ENCODE assay signal across 16 cellular contexts in genomic region chr3:52407779-52408178, GRCh38. TPM values are rescaled to one million over a fixed set of nuclear protein-coding genes. Genes with fewer than 3 reads are reported as not detected.
DNase-seq lines count a peak whose midpoint lies in the region; ATAC-seq, FAIRE-seq and TF ChIP-seq lines count a peak whose summit lies in the region.
"Had no signal": no experiment of that assay in that cellular context is flagged by ENCODE, and none has a peak within 500 bp of the region (broad histone marks: within the 10 kb centered on the region; RNA-seq: fewer than 3 reads in every experiment).

No MANE protein-coding gene starts in this region.

- peaks cover 41% of the 10 kb centered on the region for H3K79me2 ChIP-seq in keratinocyte (ENCODE audit: control insufficient read depth, insufficient read depth, low read length)

- H3K4me3 ChIP-seq in right atrium auricular region (no peak overlapping the region), keratinocyte (ENCODE audit: control insufficient read depth in 2 of 3, extremely low read depth in 1 of 3, insufficient read depth in 2 of 3, low read depth in 1 of 3, low read length in 3 of 3) (peak overlapping the region in 1 of 3 experiments; percentile 95), aorta (ENCODE audit: low read length in 2 of 2) (no peak overlapping the region), WERI-Rb-1 (ENCODE audit: low read depth, low read length) (no peak overlapping the region)
- H3K4me3 ChIP-seq: gastroesophageal sphincter, SK-N-MC had no signal

- H3K9me3 ChIP-seq in right atrium auricular region = no peaks in the 10 kb centered on the region
- H3K9me3 ChIP-seq in keratinocyte (ENCODE audit: control insufficient read depth, low read depth, low read length) = no peaks in the 10 kb centered on the region
- no peaks in the 10 kb centered on the region for H3K9me3 ChIP-seq in aorta (ENCODE audit: control insufficient read depth, low read length)
- no peaks in the 10 kb centered on the region for H3K9me3 ChIP-seq in WERI-Rb-1 (ENCODE audit: severe bottlenecking)
- H3K9me3 ChIP-seq: gastroesophageal sphincter had no signal

- 91 to 97% methylated on average over 3 of the region's 3 CpGs for WGBS in aorta, 2 donors

- H3K27me3 ChIP-seq in right atrium auricular region (no peaks in the 10 kb centered on the region), keratinocyte (ENCODE audit: control insufficient read depth, extremely low read depth, insufficient read depth, low read length) (no peaks in the 10 kb centered on the region), aorta (ENCODE audit: control insufficient read depth in 1 of 2, insufficient read depth in 2 of 2, low read length in 1 of 2) (no peaks in the 10 kb centered on the region), WERI-Rb-1 (ENCODE audit: insufficient read depth, low read depth, severe bottlenecking) (no peaks in the 10 kb centered on the region)
- H3K27me3 ChIP-seq: gastroesophageal sphincter had no signal

- TF ChIP-seq CTCF in right atrium auricular region (IDR thresholded peaks at IDR 0.05) (no peak), keratinocyte (optimal IDR thresholded peaks at IDR 0.05 in 1 of 3, IDR thresholded peaks at IDR 0.05 in 1 of 3, conservative IDR thresholded peaks at IDR 0.05 in 1 of 3; ENCODE audit: extremely low read depth in 1 of 3, insufficient read depth in 2 of 3, low read length in 3 of 3) (no peak), WERI-Rb-1 (IDR thresholded peaks at IDR 0.05; ENCODE audit: low read depth, low read length) (no peak)

- H3K4me2 ChIP-seq in keratinocyte (ENCODE audit: control insufficient read depth, extremely low read depth, insufficient read depth, low read depth, low read length) = peak overlapping the region; percentile 95

- peaks cover 0 to 36% of the 10 kb centered on the region in 2 donors for H3K4me1 ChIP-seq in right atrium auricular region
- peaks cover 75% of the 10 kb centered on the region for H3K4me1 ChIP-seq in keratinocyte (ENCODE audit: control insufficient read depth, extremely low read depth, insufficient read depth, low read length)
- no peaks in the 10 kb centered on the region for H3K4me1 ChIP-seq in aorta (ENCODE audit: control insufficient read depth in 1 of 2, insufficient read depth in 2 of 2, low read length in 2 of 2)

- H4K20me1 ChIP-seq in keratinocyte (ENCODE audit: control insufficient read depth, extremely low read depth, insufficient read depth, low read length) = no peaks in the 10 kb centered on the region

- H3K4me3 Mint-ChIP-seq in activated T-helper 17 cell treated with anti-CD3 and anti-CD28 coated beads, Interleukin-2, amount 50 U/mL, for 72 hours = peak overlapping the region; percentile 95

- H3K9me1 ChIP-seq in keratinocyte (ENCODE audit: control insufficient read depth, extremely low read depth, insufficient read depth, low read length) = peaks cover 2% of the 10 kb centered on the region

- intact Hi-C loops in Right ventricle myocardium inferior (cut with DNase I) = loop anchor here (10.0 kb wide), 1 partner anchor 433 kb away; the partner anchor contains the start of genes ABHD14A and ABHD14B
- intact Hi-C loops in aorta (cut with DNase I) = no loop called here

- H3K36me3 ChIP-seq in right atrium auricular region = peaks cover 52% of the 10 kb centered on the region
- H3K36me3 ChIP-seq in keratinocyte (ENCODE audit: control insufficient read depth in 2 of 2, extremely low read depth in 1 of 2, insufficient read depth in 2 of 2, low read length in 2 of 2) = peaks cover 22 to 44% of the 10 kb centered on the region in 2 experiments
- no peaks in the 10 kb centered on the region for H3K36me3 ChIP-seq in aorta (ENCODE audit: control insufficient read depth in 1 of 2, insufficient read depth in 2 of 2, low read length in 1 of 2)
- peaks cover 58% of the 10 kb centered on the region for H3K36me3 ChIP-seq in WERI-Rb-1

- H3K9ac ChIP-seq in keratinocyte (ENCODE audit: control insufficient read depth, extremely low read depth, insufficient read depth, low read length) = peak overlapping the region; percentile 18

- no peaks in the 10 kb centered on the region for H3K27me3 Mint-ChIP-seq in activated T-helper 17 cell treated with anti-CD3 and anti-CD28 coated beads, Interleukin-2, amount 50 U/mL, for 72 hours

- ATAC-seq in Right ventricle myocardium inferior = no peak
- ATAC-seq in activated T-helper 17 cell treated with anti-CD3 and anti-CD28 coated beads, Interleukin-2, amount 50 U/mL, for 72 hours (replicated peaks) = no peak
- no peak for ATAC-seq in aorta (ENCODE audit: low FRiP score)
- ATAC-seq: gastroesophageal sphincter had no signal

- no peak for FAIRE-seq in keratinocyte (lab: Jason Lieb, UNC)
- FAIRE-seq: GM18507 had no signal

- H3K27ac Mint-ChIP-seq in activated T-helper 17 cell treated with anti-CD3 and anti-CD28 coated beads, Interleukin-2, amount 50 U/mL, for 72 hours = peak overlapping the region; percentile 68

- H3K36me3 Mint-ChIP-seq in activated T-helper 17 cell treated with anti-CD3 and anti-CD28 coated beads, Interleukin-2, amount 50 U/mL, for 72 hours (ENCODE audit: low read depth) = peaks cover 60% of the 10 kb centered on the region

- no peaks in the 10 kb centered on the region for H3K9me3 Mint-ChIP-seq in activated T-helper 17 cell treated with anti-CD3 and anti-CD28 coated beads, Interleukin-2, amount 50 U/mL, for 72 hours

- peaks cover 16% of the 10 kb centered on the region for H3K4me1 Mint-ChIP-seq in activated T-helper 17 cell treated with anti-CD3 and anti-CD28 coated beads, Interleukin-2, amount 50 U/mL, for 72 hours

- dilution Hi-C loops in keratinocyte (cut with MboI; ENCODE audit: extremely low pct_ligation_motif_present, low sequenced_read_pairs) = no loop called here

- peak; percentile 63 for DNase-seq in Right ventricle myocardium inferior (ENCODE audit: missing footprints)
- no peak for DNase-seq in right atrium auricular region (ENCODE audit: low spot score)
- DNase-seq in keratinocyte (ENCODE audit: low read depth, low spot score) = no peak
- DNase-seq in aorta = peak; percentile 40 to 61
- DNase-seq in NCI-H2227 treated with DMSO at 0.1 percent for 48 hours (lab: John Stamatoyannopoulos, UW) = no peak
- no peak for DNase-seq in WERI-Rb-1
- no peak for DNase-seq in NCI-H146 treated with DMSO at 0.1 percent for 48 hours (lab: John Stamatoyannopoulos, UW; ENCODE audit: unreplicated experiment)
- DNase-seq: activated CD4-positive, CD25-positive, alpha-beta regulatory T cell treated with anti-CD3 and anti-CD28 coated beads, Interleukin-2, amount 50 U/mL, for 72 hours; KBM-7; NCI-H2081 treated with DMSO at 0.1 percent for 48 hours; NK-92 treated with Interleukin-12 subunit alpha and Interleukin-12 subunit beta, amount 100 ng/mL, for 24 hours; occipital lobe had no signal

- H3K27ac ChIP-seq in right atrium auricular region = no peak overlapping the region
- H3K27ac ChIP-seq in keratinocyte (ENCODE audit: control insufficient read depth, insufficient read depth, low read length) = peak overlapping the region; percentile 92
- H3K27ac ChIP-seq in aorta (ENCODE audit: low read depth in 1 of 2, low read length in 2 of 2) = no peak overlapping the region
- no peak overlapping the region for H3K27ac ChIP-seq in WERI-Rb-1
- H3K27ac ChIP-seq: gastroesophageal sphincter, SK-N-MC had no signal

- H2AFZ ChIP-seq in keratinocyte (ENCODE audit: control insufficient read depth, low read length) = no peak overlapping the region

RNA-seq across cellular contexts. Expression of gene BAP1, which starts 2.0 kb away (rescaled TPM):
- 53.3 TPM for total RNA-seq in Right ventricle myocardium inferior
- total RNA-seq in right atrium auricular region = 10 to 100 TPM; 38.8 to 53.9 TPM
- 100 to 1,000 TPM in 1 of 2 donors, 10 to 100 TPM in 1; 96.7 to 106 TPM for total RNA-seq in activated T-helper 17 cell treated with anti-CD3 and anti-CD28 coated beads, Interleukin-2, amount 50 U/mL, for 72 hours
- 97.8 to 119 TPM (median 100 TPM) in 3 replicates for polyA plus RNA-seq in keratinocyte
- 25.5 TPM for polyA plus RNA-seq in keratinocyte (2011; ENCODE audit: low read depth)
- 79.5 and 100 TPM in 2 replicates for polyA plus RNA-seq in keratinocyte (2011; cell fraction: cytosol; rRNA removed)
- polyA plus RNA-seq in keratinocyte (2011; cell fraction: nucleus; rRNA removed) = 203 and 211 TPM in 2 replicates
- 60.8 and 101 TPM in 2 replicates for polyA plus RNA-seq in keratinocyte (2012; ENCODE audit: low replicate concordance)
- 131 to 185 TPM (median 135 TPM) in 3 replicates for polyA minus RNA-seq in keratinocyte
- 138 TPM for polyA minus RNA-seq in keratinocyte (2011; cell fraction: cytosol; rRNA and poly(A)+ RNA removed)
- polyA minus RNA-seq in keratinocyte (2011; cell fraction: nucleus; rRNA and poly(A)+ RNA removed) = 84.5 and 90.7 TPM in 2 replicates
- total RNA-seq in aorta = 10 to 100 TPM; 62.7 to 74.4 TPM
- 10 to 100 TPM; 29.4 to 99.6 TPM for polyA plus RNA-seq in aorta

RNA-seq across cellular contexts. Expression of gene PHF7, which starts 2.7 kb away (rescaled TPM):
- total RNA-seq in Right ventricle myocardium inferior (13.7 TPM), right atrium auricular region (10 to 100 TPM; 10.1 to 17.6 TPM), aorta (1 to 10 TPM; 7.7 to 8.0 TPM)
- total RNA-seq in activated T-helper 17 cell treated with anti-CD3 and anti-CD28 coated beads, Interleukin-2, amount 50 U/mL, for 72 hours = 10 to 100 TPM; 16.7 to 22.5 TPM
- polyA plus RNA-seq in keratinocyte (9.3 to 10.3 TPM (median 9.3 TPM) in 3 replicates), aorta (1 to 10 TPM; 7.1 to 8.5 TPM)
- 8.4 TPM for polyA plus RNA-seq in keratinocyte (2011; ENCODE audit: low read depth)
- polyA plus RNA-seq in keratinocyte (2011; cell fraction: cytosol; rRNA removed) = 6.9 and 7.8 TPM in 2 replicates
- 19.7 and 21.2 TPM in 2 replicates for polyA plus RNA-seq in keratinocyte (2011; cell fraction: nucleus; rRNA removed)
- 5.4 and 6.1 TPM in 2 replicates for polyA plus RNA-seq in keratinocyte (2012; ENCODE audit: low replicate concordance)
- polyA minus RNA-seq in keratinocyte = 1.9 to 9.8 TPM (median 8.3 TPM) in 3 replicates
- 7.9 TPM for polyA minus RNA-seq in keratinocyte (2011; cell fraction: cytosol; rRNA and poly(A)+ RNA removed)
- 4.6 and 7.3 TPM in 2 replicates for polyA minus RNA-seq in keratinocyte (2011; cell fraction: nucleus; rRNA and poly(A)+ RNA removed)

RNA-seq across cellular contexts. Expression of gene SEMA3G, which starts 37.1 kb away (rescaled TPM):
- total RNA-seq in Right ventricle myocardium inferior (12.3 TPM), right atrium auricular region (10 to 100 TPM; 11.8 to 12.6 TPM), aorta (10 to 100 TPM; 12.5 to 23.8 TPM)
- under 1 TPM; 0.08 to 0.82 TPM for total RNA-seq in activated T-helper 17 cell treated with anti-CD3 and anti-CD28 coated beads, Interleukin-2, amount 50 U/mL, for 72 hours
- polyA plus RNA-seq in keratinocyte (0.03 to 0.14 TPM (median 0.07 TPM) in 3 replicates), aorta (under 1 TPM in 1 of 2 donors, not detected in 1; 0.26 TPM)
- polyA plus RNA-seq in keratinocyte (2011; ENCODE audit: low read depth) = 0.07 TPM
- 0.01 and 0.05 TPM in 2 replicates for polyA plus RNA-seq in keratinocyte (2011; cell fraction: cytosol; rRNA removed)
- polyA plus RNA-seq in keratinocyte (2011; cell fraction: nucleus; rRNA removed) = 0.05 and 0.07 TPM in 2 replicates
- polyA plus RNA-seq in keratinocyte (2012; ENCODE audit: low replicate concordance) = 0.07 and 0.10 TPM in 2 replicates
- polyA minus RNA-seq in keratinocyte = 0.03 TPM in 1 of 3 replicates, not detected in the others
- not detected for polyA minus RNA-seq in keratinocyte (2011; cell fraction: cytosol; rRNA and poly(A)+ RNA removed)
- polyA minus RNA-seq in keratinocyte (2011; cell fraction: nucleus; rRNA and poly(A)+ RNA removed) = 0.23 TPM in 1 of 2 replicates, not detected in the other

RNA-seq across cellular contexts. Expression of gene TNNC1, which starts 46.1 kb away (rescaled TPM):
- 9,051 TPM for total RNA-seq in Right ventricle myocardium inferior
- 1,000 to 10,000 TPM; 4,697 to 8,249 TPM for total RNA-seq in right atrium auricular region
- 1 to 10 TPM; 2.0 to 6.5 TPM for total RNA-seq in activated T-helper 17 cell treated with anti-CD3 and anti-CD28 coated beads, Interleukin-2, amount 50 U/mL, for 72 hours
- polyA plus RNA-seq in keratinocyte = 0.22 to 0.35 TPM (median 0.33 TPM) in 3 replicates
- not detected for polyA plus RNA-seq in keratinocyte (2011; ENCODE audit: low read depth)
- polyA plus RNA-seq in keratinocyte (2011; cell fraction: cytosol; rRNA removed) = 0.17 TPM in 1 of 2 replicates, not detected in the other
- 0.20 and 0.32 TPM in 2 replicates for polyA plus RNA-seq in keratinocyte (2011; cell fraction: nucleus; rRNA removed)
- polyA plus RNA-seq in keratinocyte (2012; ENCODE audit: low replicate concordance) = not detected in 2 replicates
- not detected in 3 replicates for polyA minus RNA-seq in keratinocyte
- polyA minus RNA-seq in keratinocyte (2011; cell fraction: cytosol; rRNA and poly(A)+ RNA removed) = not detected
- polyA minus RNA-seq in keratinocyte (2011; cell fraction: nucleus; rRNA and poly(A)+ RNA removed) = not detected in 2 replicates
- 1 to 10 TPM; 2.6 to 4.7 TPM for total RNA-seq in aorta
- 10 to 100 TPM in 1 of 2 donors, 1 to 10 TPM in 1; 3.0 to 20.7 TPM for polyA plus RNA-seq in aorta
- total RNA-seq: occipital lobe had no signal

RNA-seq across cellular contexts. Expression of gene NISCH, which starts 47.6 kb away (rescaled TPM):
- 45.6 TPM for total RNA-seq in Right ventricle myocardium inferior
- total RNA-seq in right atrium auricular region = 10 to 100 TPM; 29.2 to 49.6 TPM
- 100 to 1,000 TPM in 1 of 2 donors, 10 to 100 TPM in 1; 75.2 to 123 TPM for total RNA-seq in activated T-helper 17 cell treated with anti-CD3 and anti-CD28 coated beads, Interleukin-2, amount 50 U/mL, for 72 hours
- 48.1 to 65.6 TPM (median 48.4 TPM) in 3 replicates for polyA plus RNA-seq in keratinocyte
- 10.3 TPM for polyA plus RNA-seq in keratinocyte (2011; ENCODE audit: low read depth)
- 23.3 and 30.8 TPM in 2 replicates for polyA plus RNA-seq in keratinocyte (2011; cell fraction: cytosol; rRNA removed)
- polyA plus RNA-seq in keratinocyte (2011; cell fraction: nucleus; rRNA removed) = 252 and 295 TPM in 2 replicates
- polyA plus RNA-seq in keratinocyte (2012; ENCODE audit: low replicate concordance) = 29.3 and 43.1 TPM in 2 replicates
- polyA minus RNA-seq in keratinocyte = 70.4 to 85.5 TPM (median 83.1 TPM) in 3 replicates
- 45.3 TPM for polyA minus RNA-seq in keratinocyte (2011; cell fraction: cytosol; rRNA and poly(A)+ RNA removed)
- polyA minus RNA-seq in keratinocyte (2011; cell fraction: nucleus; rRNA and poly(A)+ RNA removed) = 94.5 and 120 TPM in 2 replicates
- total RNA-seq in aorta = 100 to 1,000 TPM in 1 of 2 donors, 10 to 100 TPM in 1; 80.9 to 157 TPM
- 100 to 1,000 TPM in 1 of 2 donors, 10 to 100 TPM in 1; 13.3 to 122 TPM for polyA plus RNA-seq in aorta

Comparison
In these comparisons a context has a peak if more than half of its experiments do, and no peak if none do; other contexts are left out.
1. DNase-seq: peak in Right ventricle myocardium inferior (single experiment) and aorta (2 of 2); none in right atrium auricular region (single experiment), keratinocyte (single experiment), NCI-H2227 treated with DMSO at 0.1 percent for 48 hours (single experiment), WERI-Rb-1 (single experiment) and NCI-H146 treated with DMSO at 0.1 percent for 48 hours (single experiment).